14 cellular contexts compared by ENCODE assay signal in the genomic region with DNA sequence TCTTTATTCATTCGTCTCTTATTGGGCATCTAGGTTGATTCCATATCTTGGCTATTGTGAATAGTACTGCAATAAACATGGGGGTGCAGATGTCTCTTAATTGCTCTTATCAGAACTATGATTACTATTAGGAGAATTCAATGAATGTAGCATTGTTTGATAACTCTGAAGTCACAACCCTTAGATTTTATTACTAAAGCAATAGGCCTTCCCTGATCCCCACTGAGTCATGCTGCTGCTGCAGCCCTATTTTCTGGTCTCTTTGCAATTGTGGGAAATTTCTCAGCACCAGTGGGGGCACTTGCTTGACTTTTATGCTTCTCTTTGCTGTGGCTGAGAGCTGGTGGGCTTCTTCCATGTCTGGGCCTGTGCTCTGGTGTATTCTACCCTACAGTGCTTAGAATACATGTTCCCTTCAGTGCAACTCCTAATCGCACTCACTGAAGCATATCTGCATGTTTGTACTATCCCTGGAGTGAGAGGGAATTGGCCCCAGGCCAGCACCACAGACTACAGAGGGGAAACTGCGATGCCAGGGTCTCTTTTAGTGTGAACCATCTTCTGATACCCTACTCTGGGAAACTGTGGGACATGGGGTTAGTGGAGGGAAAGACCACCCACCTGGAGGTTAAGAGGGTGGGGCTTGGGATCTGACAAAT. TPM values are rescaled to one million over a fixed set of nuclear protein-coding genes. Genes with fewer than 3 reads are reported as not detected.
DNase-seq lines count a peak whose midpoint lies in the region; ATAC-seq and TF ChIP-seq lines count a peak whose summit lies in the region.
"Had no signal": no experiment of that assay in that cellular context is flagged by ENCODE, and none has a peak within 500 bp of the region (broad histone marks: within the 10 kb centered on the region; RNA-seq: fewer than 3 reads in every experiment).

No MANE protein-coding gene starts in this region.

- H3K27me3 Mint-ChIP-seq in HFFc6 (ENCODE audit: insufficient read depth), result peaks cover 4% of the 10 kb centered on the region
- H3K27me3 Mint-ChIP-seq in activated CD8-positive, alpha-beta T cell treated with anti-CD3 and anti-CD28 coated beads for 36 hours, result peaks cover 2% of the 10 kb centered on the region

- in situ Hi-C loops in Panc1 (cut with HindIII; ENCODE audit: low pct_unique_long_range_greater_than_20kb, low sequenced_read_pairs), result no loop called here

- no peak overlapping the region for H3K27ac Mint-ChIP-seq in HFFc6
- no peak overlapping the region for H3K27ac Mint-ChIP-seq in activated CD8-positive, alpha-beta T cell treated with anti-CD3 and anti-CD28 coated beads for 36 hours
- H3K27ac Mint-ChIP-seq: activated T-helper 2 cell treated with anti-CD3 and anti-CD28 coated beads, Interferon-gamma antibody, Interleukin-2, Interleukin-4, amounts not matched to agents 10 μg/mL and 5 μg/mL and 100 μg/mL, durations not matched to agents 14 hours and 24 hours and 36 hours; naive thymus-derived CD8-positive, alpha-beta T cell; T-helper 17 cell had no signal

- intact Hi-C loops in Panc1 (cut with micrococcal nuclease; ENCODE audit: unreplicated experiment), result no loop called here
- intact Hi-C loops in right cardiac atrium (cut with DNase I), result no loop called here
- intact Hi-C loops in activated CD8-positive, alpha-beta T cell treated with anti-CD3 and anti-CD28 coated beads for 36 hours (cut with micrococcal nuclease), result no loop called here

- H3K4me1 ChIP-seq in Panc1 (ENCODE audit: control insufficient read depth, insufficient read depth, low read length) (peaks cover 13% of the 10 kb centered on the region), right cardiac atrium (ENCODE audit: control insufficient read depth, insufficient read depth, low read length) (no peaks in the 10 kb centered on the region)
- H3K4me1 ChIP-seq: tibial nerve had no signal

- H3K4me1 Mint-ChIP-seq in HFFc6 (ENCODE audit: low read depth), result peaks cover 38% of the 10 kb centered on the region
- no peaks in the 10 kb centered on the region for H3K4me1 Mint-ChIP-seq in activated CD8-positive, alpha-beta T cell treated with anti-CD3 and anti-CD28 coated beads for 36 hours (ENCODE audit: low read depth)
- H3K4me1 Mint-ChIP-seq: naive thymus-derived CD8-positive, alpha-beta T cell had no signal

- POLR2A ChIA-PET in Panc1 (lab: Charles Lee), result no interaction called here
- POLR2A ChIA-PET in activated CD8-positive, alpha-beta T cell treated with anti-CD3 and anti-CD28 coated beads for 36 hours (lab: Charles Lee), result no interaction called here

- no peak overlapping the region for H3K4me3 ChIP-seq in Panc1 (ENCODE audit: low read depth in 2 of 2, low read length in 2 of 2)
- H3K4me3 ChIP-seq in right cardiac atrium (ENCODE audit: low read length), result no peak overlapping the region
- H3K4me3 ChIP-seq: tibial nerve had no signal

- no peaks in the 10 kb centered on the region for H3K36me3 Mint-ChIP-seq in HFFc6 (ENCODE audit: low read depth)
- no peaks in the 10 kb centered on the region for H3K36me3 Mint-ChIP-seq in activated CD8-positive, alpha-beta T cell treated with anti-CD3 and anti-CD28 coated beads for 36 hours (ENCODE audit: low read depth)
- H3K36me3 Mint-ChIP-seq: naive thymus-derived CD8-positive, alpha-beta T cell had no signal

- H3K27me3 ChIP-seq in Panc1 (ENCODE audit: control insufficient read depth, insufficient read depth, low read length) (no peaks in the 10 kb centered on the region), right cardiac atrium (ENCODE audit: control insufficient read depth, insufficient read depth) (no peaks in the 10 kb centered on the region)
- H3K27me3 ChIP-seq: tibial nerve had no signal

- ATAC-seq in Panc1 (peak; percentile 64; the same call in 1 of the 2 replicates), right cardiac atrium (peak; percentile 50 to 56)
- no peak for ATAC-seq in activated CD8-positive, alpha-beta T cell treated with anti-CD3 and anti-CD28 coated beads for 36 hours
- ATAC-seq: naive thymus-derived CD8-positive, alpha-beta T cell; T-helper 17 cell had no signal

- peak; percentile 19 for DNase-seq in DMS 273 (lab: John Stamatoyannopoulos, UW; ENCODE audit: unreplicated experiment)
- no peak for DNase-seq in DMS 273 treated with DMSO at 0.1 percent for 48 hours (lab: John Stamatoyannopoulos, UW)
- peak; percentile 25 for DNase-seq in HFFc6
- DNase-seq in Panc1 (ENCODE audit: low read depth, low spot score), result no peak
- DNase-seq in right cardiac atrium, result peak in 2 of 3 donors; percentile 19 to 69
- no peak for DNase-seq in cerebellar nuclear complex (lab: John Stamatoyannopoulos, UW)
- no peak for DNase-seq in activated CD4-positive, alpha-beta T cell treated with anti-CD3 and anti-CD28 coated beads, Interleukin-2, amount 50 U/mL, for 1 hour
- DNase-seq in activated CD8-positive, alpha-beta T cell treated with anti-CD3 and anti-CD28 coated beads for 36 hours, result no peak
- DNase-seq: activated CD4-positive, alpha-beta T cell treated with anti-CD3 and anti-CD28 coated beads, Interleukin-2, amount 50 U/mL, for 4 hours; naive thymus-derived CD8-positive, alpha-beta T cell; T-helper 17 cell had no signal

- H3K9me3 ChIP-seq in Panc1 (ENCODE audit: control insufficient read depth, insufficient read depth, low read depth, low read length) (no peaks in the 10 kb centered on the region), right cardiac atrium (ENCODE audit: control insufficient read depth, low read length) (no peaks in the 10 kb centered on the region)
- H3K9me3 ChIP-seq: tibial nerve had no signal

- CTCF ChIA-PET in Panc1 (lab: Charles Lee), result no interaction called here
- CTCF ChIA-PET in activated CD8-positive, alpha-beta T cell treated with anti-CD3 and anti-CD28 coated beads for 36 hours (lab: Charles Lee), result no interaction called here

- WGBS in right cardiac atrium, result 50% methylated on average over 3 of the region's 3 CpGs

- no peaks in the 10 kb centered on the region for H3K36me3 ChIP-seq in Panc1 (ENCODE audit: control insufficient read depth, insufficient read depth, low read length)
- H3K36me3 ChIP-seq: tibial nerve had no signal

- H3K9me3 Mint-ChIP-seq in HFFc6, result no peaks in the 10 kb centered on the region
- H3K9me3 Mint-ChIP-seq in activated CD8-positive, alpha-beta T cell treated with anti-CD3 and anti-CD28 coated beads for 36 hours, result no peaks in the 10 kb centered on the region
- H3K9me3 Mint-ChIP-seq: activated T-helper 2 cell treated with anti-CD3 and anti-CD28 coated beads, Interferon-gamma antibody, Interleukin-2, Interleukin-4, amounts not matched to agents 10 μg/mL and 5 μg/mL and 100 μg/mL, durations not matched to agents 14 hours and 24 hours and 36 hours; naive thymus-derived CD8-positive, alpha-beta T cell had no signal

- no peak overlapping the region for H3K4me3 Mint-ChIP-seq in HFFc6
- H3K4me3 Mint-ChIP-seq in activated CD8-positive, alpha-beta T cell treated with anti-CD3 and anti-CD28 coated beads for 36 hours, result no peak overlapping the region
- H3K4me3 Mint-ChIP-seq: naive thymus-derived CD8-positive, alpha-beta T cell; T-helper 17 cell had no signal

- no TSS peak for BruUV-seq in Panc1 (replicated peaks; lab: Mats Ljungman, UMichigan)

- H3K27ac ChIP-seq in Panc1 (ENCODE audit: low read length) (peak overlapping the region; percentile 55; the same call in 1 of the 2 replicates), right cardiac atrium (ENCODE audit: low read length) (no peak overlapping the region)
- H3K27ac ChIP-seq: 22Rv1, tibial nerve had no signal

- TF ChIP-seq CTCF in HFFc6 (IDR thresholded peaks at IDR 0.05) (no peak), Panc1 (IDR thresholded peaks at IDR 0.05) (no peak)
- no peak for TF ChIP-seq CTCF in activated CD8-positive, alpha-beta T cell treated with anti-CD3 and anti-CD28 coated beads for 36 hours (IDR thresholded peaks at IDR 0.05)

RNA-seq across cellular contexts. Expression of a gene that starts 52.2 kb away (rescaled TPM):
- total RNA-seq in HFFc6 (2021; fragmentation: NEBNext Ultra II Directional; extraction: Animal tissue kit (Norgen Biotek cat#: 25700)), result 1 to 10 TPM; 7.4 to 9.4 (median 8.9) TPM
- total RNA-seq in Panc1 (2021; ENCODE audit: unreplicated experiment) (19.3 TPM), right cardiac atrium (10 to 100 TPM; 10.6 to 32.5 (median 13.5) TPM)
- 7.8 TPM for polyA plus RNA-seq in Panc1 (2012; ENCODE audit: insufficient read length)
- 3.4 TPM for polyA plus RNA-seq in right cardiac atrium
- not detected for total RNA-seq in activated CD8-positive, alpha-beta T cell treated with anti-CD3 and anti-CD28 coated beads for 36 hours
- total RNA-seq: T-helper 17 cell had no signal
- polyA plus RNA-seq: naive thymus-derived CD8-positive, alpha-beta T cell had no signal

Comparison
In these comparisons a context has a peak if more than half of its experiments do, and no peak if none do; other contexts are left out.
1. DNase-seq: peak in DMS 273 (single experiment), HFFc6 (single experiment) and right cardiac atrium (2 of 3); none in DMS 273 treated with DMSO at 0.1 percent for 48 hours (single experiment), Panc1 (single experiment), cerebellar nuclear complex (0 of 2), activated CD4-positive, alpha-beta T cell treated with anti-CD3 and anti-CD28 coated beads, Interleukin-2, amount 50 U/mL, for 1 hour (single experiment) and activated CD8-positive, alpha-beta T cell treated with anti-CD3 and anti-CD28 coated beads for 36 hours (single experiment).
2. RNA of a gene that starts 52.2 kb away (total RNA-seq): 19.3 TPM in Panc1 (single experiment), 10.6 to 32.5 TPM in right cardiac atrium and 7.4 to 9.4 TPM in HFFc6; not detected in activated CD8-positive, alpha-beta T cell treated with anti-CD3 and anti-CD28 coated beads for 36 hours; every median in the first group is over 4 times any median in the second.